Comparison of ENCODE assay signal across 8 cellular contexts in the genomic region with DNA sequence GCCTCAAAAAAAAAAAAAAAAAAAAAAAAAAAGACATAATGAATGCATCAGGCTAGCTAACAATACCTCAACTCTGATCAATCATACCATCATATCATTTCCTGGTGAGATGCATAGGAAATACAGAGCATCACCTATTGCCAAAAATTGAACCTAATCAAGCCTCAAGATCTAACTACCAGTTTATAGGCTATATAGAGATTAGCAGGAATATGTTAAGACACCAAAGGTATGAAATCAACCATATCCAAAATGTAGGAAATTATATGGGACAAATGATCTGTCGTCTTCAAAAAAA. TPM values are rescaled to one million over a fixed set of nuclear protein-coding genes. Genes with fewer than 3 reads are reported as not detected.
DNase-seq lines count a peak whose midpoint lies in the region; ATAC-seq and TF ChIP-seq lines count a peak whose summit lies in the region.

No MANE protein-coding gene starts in this region.

- H3K27ac ChIP-seq in left lung (peak overlapping the region; percentile 53 to 70), transverse colon (peak overlapping the region; percentile 74 to 92 (median 79))

- peaks cover 38% of the 10 kb centered on the region for H3K4me1 Mint-ChIP-seq in activated T-cell treated with anti-CD3 and anti-CD28 coated beads, Interleukin-2, amount 50 U/mL, for 4 hours (ENCODE audit: low read depth)

- H3K27ac Mint-ChIP-seq in activated naive CD4-positive, alpha-beta T cell treated with anti-CD3 and anti-CD28 coated beads, Interleukin-2, amount 50 U/mL, for 72 hours, result peak overlapping the region; percentile 89 to 93

- H3K9me3 ChIP-seq in left lung (no peaks in the 10 kb centered on the region), transverse colon (no peaks in the 10 kb centered on the region)

- no peak for ATAC-seq in activated T-cell treated with anti-CD3 and anti-CD28 coated beads, Interleukin-2, amount 50 U/mL, for 4 hours
- ATAC-seq in activated naive CD4-positive, alpha-beta T cell treated with anti-CD3 and anti-CD28 coated beads, Interleukin-2, amount 50 U/mL, for 72 hours, result no peak
- ATAC-seq in left lung (no peak), GM18505 (IDR thresholded peaks at IDR 0.05; ENCODE audit: unreplicated experiment) (no peak)

- peaks cover 3% of the 10 kb centered on the region for H3K36me3 Mint-ChIP-seq in activated T-cell treated with anti-CD3 and anti-CD28 coated beads, Interleukin-2, amount 50 U/mL, for 4 hours (ENCODE audit: insufficient read depth)
- H3K36me3 Mint-ChIP-seq in activated naive CD4-positive, alpha-beta T cell treated with anti-CD3 and anti-CD28 coated beads, Interleukin-2, amount 50 U/mL, for 72 hours, result peaks cover 0 to 11% of the 10 kb centered on the region in 2 donors

- H3K9me3 Mint-ChIP-seq in activated T-cell treated with anti-CD3 and anti-CD28 coated beads, Interleukin-2, amount 50 U/mL, for 4 hours, result no peaks in the 10 kb centered on the region
- H3K9me3 Mint-ChIP-seq in activated naive CD4-positive, alpha-beta T cell treated with anti-CD3 and anti-CD28 coated beads, Interleukin-2, amount 50 U/mL, for 72 hours, result no peaks in the 10 kb centered on the region

- in situ Hi-C loops in transverse colon (cut with MboI; ENCODE audit: low pct_ligation_motif_present in 1 of 4, low pct_unique_long_range_greater_than_20kb in 1 of 4, low sequenced_read_pairs in 3 of 4), result no loop called here

- no peaks in the 10 kb centered on the region for H3K27me3 ChIP-seq in left lung
- no peaks in the 10 kb centered on the region for H3K27me3 ChIP-seq in transverse colon

- no peak for TF ChIP-seq POLR2A in transverse colon (IDR thresholded peaks at IDR 0.05)
- TF ChIP-seq POLR2A in GM18505 (IDR thresholded peaks at IDR 0.05; ENCODE audit: borderline replicate concordance, extremely low read depth, insufficient read depth, insufficient read length), result no peak

- no peak for DNase-seq in activated T-cell treated with anti-CD3 and anti-CD28 coated beads, Interleukin-2, amount 50 U/mL, for 4 hours
- DNase-seq in activated T-cell treated with anti-CD3 and anti-CD28 coated beads for 4 hours (no peak), left lung (no peak), transverse colon (no peak), HuH-7 (ENCODE audit: low spot score) (no peak), OCI-M2 (lab: John Stamatoyannopoulos, UW; ENCODE audit: unreplicated experiment) (no peak)
- no peak for DNase-seq in activated naive CD4-positive, alpha-beta T cell treated with anti-CD3 and anti-CD28 coated beads, Interleukin-2, amount 50 U/mL, for 72 hours (ENCODE audit: low spot score in 2 of 2)

- H3K4me3 ChIP-seq in left lung (peak overlapping the region; percentile 80 to 96), transverse colon (peak overlapping the region; percentile 51 to 100 (median 74))

- H3K4me1 ChIP-seq in left lung, result peaks cover 0 to 24% of the 10 kb centered on the region in 2 donors
- peaks cover 0 to 25% (median 22%) of the 10 kb centered on the region in 4 donors for H3K4me1 ChIP-seq in transverse colon

- H3K4me3 Mint-ChIP-seq in activated T-cell treated with anti-CD3 and anti-CD28 coated beads, Interleukin-2, amount 50 U/mL, for 4 hours, result peak overlapping the region; percentile 93

- H3K36me3 ChIP-seq in left lung (peaks cover 0 to 4% of the 10 kb centered on the region in 2 donors), transverse colon (no peaks in the 10 kb centered on the region)

- TF ChIP-seq EP300 in transverse colon (IDR thresholded peaks at IDR 0.05; ENCODE audit: low read depth), result no peak

- TF ChIP-seq CTCF in left lung (IDR thresholded peaks at IDR 0.05) (no peak), transverse colon (IDR thresholded peaks at IDR 0.05) (no peak)

- 0 to 23% methylated on average over 1 of the region's 1 CpG for WGBS in transverse colon (ENCODE audit: low coverage in 1 of 2), 2 donors

- intact Hi-C loops in left lung (cut with DNase I) (no loop called here), transverse colon (cut with DNase I; ENCODE audit: low total_unique reads) (no loop called here)

- H3K27me3 Mint-ChIP-seq in activated T-cell treated with anti-CD3 and anti-CD28 coated beads, Interleukin-2, amount 50 U/mL, for 4 hours (ENCODE audit: low read depth), result no peaks in the 10 kb centered on the region

RNA-seq across cellular contexts. Expression of gene VPS33B, which starts 0.4 kb away (rescaled TPM):
- 10 to 100 TPM; 20.9 to 22.4 (median 21.9) TPM for total RNA-seq in activated T-cell treated with anti-CD3 and anti-CD28 coated beads, Interleukin-2, amount 50 U/mL, for 4 hours
- 10 to 100 TPM; 22.2 to 34.4 TPM for total RNA-seq in activated naive CD4-positive, alpha-beta T cell treated with anti-CD3 and anti-CD28 coated beads, Interleukin-2, amount 50 U/mL, for 72 hours
- 10 to 100 TPM; 11.8 to 16.6 TPM for total RNA-seq in left lung
- total RNA-seq in transverse colon, result 10 to 100 TPM in 2 of 4 donors, 1 to 10 TPM in 2; 6.7 to 18.7 (median 10.8) TPM

RNA-seq across cellular contexts. Expression of gene PRC1, which starts 28.4 kb away (rescaled TPM):
- 10 to 100 TPM; 14.4 to 18.8 (median 18.7) TPM for total RNA-seq in activated T-cell treated with anti-CD3 and anti-CD28 coated beads, Interleukin-2, amount 50 U/mL, for 4 hours
- 100 to 1,000 TPM; 115 to 233 TPM for total RNA-seq in activated naive CD4-positive, alpha-beta T cell treated with anti-CD3 and anti-CD28 coated beads, Interleukin-2, amount 50 U/mL, for 72 hours
- total RNA-seq in left lung (10 to 100 TPM; 10.4 to 31.2 TPM), transverse colon (10 to 100 TPM in 3 of 4 donors, 1 to 10 TPM in 1; 8.1 to 58.0 (median 23.7) TPM)
